Comparison of ENCODE assay signal across 24 cellular contexts in genomic region chr5:154708207-154708606, GRCh38.
"Had no signal": no experiment of that assay in that cellular context is flagged by ENCODE, and none has a peak within 500 bp of the region (broad histone marks: within the 10 kb centered on the region; RNA-seq: fewer than 3 reads in every experiment).

No MANE protein-coding gene starts in this region.

- H3K4me3 ChIP-seq: colonic mucosa, esophagus muscularis mucosa, lung, ovary, right atrium auricular region, skin epidermis, transverse colon, upper lobe of right lung, uterus had no signal

- DNase-seq: colonic mucosa; dermis blood vessel endothelial cell; effector memory CD4-positive, alpha-beta T cell; hypothalamus; immature natural killer cell; kidney glomerular epithelial cell; left colon; left ventricle myocardium superior; naive thymus-derived CD8-positive, alpha-beta T cell; nephron progenitor cell; occipital lobe; ovary; stimulated activated CD4-positive, alpha-beta T cell treated with anti-CD3 and anti-CD28 coated beads, Interleukin-15, amount 100 ng/mL, for 24 hours; stimulated activated CD4-positive, alpha-beta T cell treated with anti-CD3 and anti-CD28 coated beads, Interleukin-2, amount 100 ng/mL, for 48 hours; stimulated activated naive B cell treated with anti-CD40 and anti-IgM and Interleukin-4, amounts not matched to agents 10 μg/mL and 1 μg/mL and 100 μg/mL, for 72 hours; transverse colon; upper lobe of right lung; uterus had no signal

- H3K27ac ChIP-seq: colonic mucosa, esophagus muscularis mucosa, ovary, right atrium auricular region, transverse colon, upper lobe of right lung, uterus had no signal

- H3K9me3 Mint-ChIP-seq: central memory CD8-positive, alpha-beta T cell; immature natural killer cell; naive thymus-derived CD8-positive, alpha-beta T cell; nephron progenitor cell; stimulated activated naive B cell treated with anti-CD40 and anti-IgM and Interleukin-4, amounts not matched to agents 10 μg/mL and 1 μg/mL and 100 μg/mL, for 72 hours; stimulated activated naive CD8-positive, alpha-beta T cell treated with anti-CD3 and anti-CD28 coated beads, Interleukin-15, Interleukin-2, amounts not matched to agents 100 ng/mL and 50 ng/mL, for 24 hours had no signal

- H3K9me3 ChIP-seq: colonic mucosa, esophagus muscularis mucosa, ovary, right atrium auricular region, transverse colon, upper lobe of right lung, uterus had no signal

- H3K36me3 Mint-ChIP-seq: immature natural killer cell; naive thymus-derived CD8-positive, alpha-beta T cell; stimulated activated naive B cell treated with anti-CD40 and anti-IgM and Interleukin-4, amounts not matched to agents 10 μg/mL and 1 μg/mL and 100 μg/mL, for 72 hours had no signal

- H3K4me3 Mint-ChIP-seq: central memory CD8-positive, alpha-beta T cell; immature natural killer cell; naive thymus-derived CD8-positive, alpha-beta T cell; nephron progenitor cell; stimulated activated naive B cell treated with anti-CD40 and anti-IgM and Interleukin-4, amounts not matched to agents 10 μg/mL and 1 μg/mL and 100 μg/mL, for 72 hours; stimulated activated naive CD8-positive, alpha-beta T cell treated with anti-CD3 and anti-CD28 coated beads, Interleukin-15, Interleukin-2, amounts not matched to agents 100 ng/mL and 50 ng/mL, for 24 hours had no signal

- H3K4me1 ChIP-seq: colonic mucosa, right atrium auricular region, upper lobe of right lung, uterus had no signal

- H3K27ac Mint-ChIP-seq: immature natural killer cell; nephron progenitor cell; stimulated activated naive B cell treated with anti-CD40 and anti-IgM and Interleukin-4, amounts not matched to agents 10 μg/mL and 1 μg/mL and 100 μg/mL, for 72 hours; stimulated activated naive CD8-positive, alpha-beta T cell treated with anti-CD3 and anti-CD28 coated beads, Interleukin-15, Interleukin-2, amounts not matched to agents 100 ng/mL and 50 ng/mL, for 24 hours had no signal

- H3K36me3 ChIP-seq: colonic mucosa, esophagus muscularis mucosa, ovary, right atrium auricular region, transverse colon, upper lobe of right lung, uterus had no signal

- ATAC-seq: left colon; left ventricle myocardium superior; naive thymus-derived CD8-positive, alpha-beta T cell; stimulated activated naive B cell treated with anti-CD40 and anti-IgM and Interleukin-4, amounts not matched to agents 10 μg/mL and 1 μg/mL and 100 μg/mL, for 72 hours had no signal

- H3K27me3 Mint-ChIP-seq: central memory CD8-positive, alpha-beta T cell; naive thymus-derived CD8-positive, alpha-beta T cell; stimulated activated naive B cell treated with anti-CD40 and anti-IgM and Interleukin-4, amounts not matched to agents 10 μg/mL and 1 μg/mL and 100 μg/mL, for 72 hours; stimulated activated naive CD8-positive, alpha-beta T cell treated with anti-CD3 and anti-CD28 coated beads, Interleukin-15, Interleukin-2, amounts not matched to agents 100 ng/mL and 50 ng/mL, for 24 hours had no signal

- H3K4me1 Mint-ChIP-seq: central memory CD8-positive, alpha-beta T cell; immature natural killer cell; stimulated activated naive B cell treated with anti-CD40 and anti-IgM and Interleukin-4, amounts not matched to agents 10 μg/mL and 1 μg/mL and 100 μg/mL, for 72 hours had no signal

- H3K27me3 ChIP-seq: colonic mucosa, esophagus muscularis mucosa, ovary, right atrium auricular region, transverse colon, upper lobe of right lung, uterus had no signal
